ENCODE assay signal across 13 cellular contexts in the genomic region with DNA sequence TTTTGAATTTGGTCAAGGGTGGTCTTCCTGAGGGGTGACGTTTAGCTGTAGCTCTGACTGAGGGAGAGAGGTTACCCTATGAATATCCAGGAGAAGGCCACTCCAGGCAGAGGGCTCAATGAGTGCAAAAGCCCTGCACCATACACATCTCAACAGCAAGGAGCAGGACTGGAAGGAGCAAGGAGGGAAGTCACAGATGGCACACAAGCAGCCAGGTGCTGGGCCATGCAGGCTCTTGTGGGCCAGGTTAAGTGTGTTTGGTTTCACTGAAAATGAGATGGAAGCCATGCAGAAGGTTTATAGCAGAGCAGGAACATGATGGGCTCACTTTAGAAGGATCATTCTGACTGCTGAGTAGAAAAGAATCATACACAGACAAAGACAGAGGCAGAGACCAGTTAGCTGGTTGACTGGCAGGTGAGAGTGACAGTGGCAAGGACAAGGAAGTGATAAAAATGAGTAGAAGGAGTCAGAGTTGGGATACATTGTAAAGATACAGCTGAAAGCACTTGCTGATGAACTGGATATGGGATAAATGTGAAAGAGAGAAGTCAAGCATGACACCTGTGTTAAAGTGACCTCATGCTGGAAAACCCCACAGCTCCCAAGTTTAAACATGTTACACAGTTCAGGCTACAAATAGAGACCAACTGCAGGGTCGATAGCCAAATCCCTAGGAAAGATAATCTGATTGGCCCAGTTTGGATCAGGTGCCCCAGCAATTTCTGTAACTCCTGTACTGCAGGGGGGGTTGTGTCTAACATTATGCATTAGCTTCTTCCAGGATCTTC.
DNase-seq lines count a peak whose midpoint lies in the region; ATAC-seq lines count a peak whose summit lies in the region.
"Had no signal": no experiment of that assay in that cellular context is flagged by ENCODE, and none has a peak within 500 bp of the region (broad histone marks: within the 10 kb centered on the region; RNA-seq: fewer than 3 reads in every experiment).

No MANE protein-coding gene starts in this region.

- H3K27me3 Mint-ChIP-seq in CD8-positive, alpha-beta memory T cell: no peaks in the 10 kb centered on the region

- ATAC-seq in GM18909 (IDR thresholded peaks at IDR 0.05; ENCODE audit: poor library complexity, unreplicated experiment) (peak; percentile 66), HG02678 (IDR thresholded peaks at IDR 0.05; ENCODE audit: unreplicated experiment) (peak; percentile 87)
- ATAC-seq: left cardiac atrium, sciatic nerve had no signal

- H3K9ac ChIP-seq in mesenchymal stem cell (ENCODE audit: low read length): no peak overlapping the region

- CTCF ChIA-PET in CD8-positive, alpha-beta memory T cell (lab: Charles Lee): no interaction called here

- peak overlapping the region; percentile 69 for H2AK5ac ChIP-seq in mesenchymal stem cell (ENCODE audit: low read length, severe bottlenecking)

- H2BK120ac ChIP-seq in mesenchymal stem cell (ENCODE audit: low read depth, low read length): no peak overlapping the region

- no peaks in the 10 kb centered on the region for H3K27me3 ChIP-seq in mesenchymal stem cell (ENCODE audit: control insufficient read depth in 1 of 2, insufficient read depth in 1 of 2, low read length in 2 of 2)
- H3K27me3 ChIP-seq in CD8-positive, alpha-beta memory T cell (ENCODE audit: insufficient read depth, low read length, poor library complexity, severe bottlenecking): no peaks in the 10 kb centered on the region

- POLR2A ChIA-PET in CD8-positive, alpha-beta memory T cell (lab: Charles Lee): no interaction called here

- peak overlapping the region in 1 of 2 experiments; percentile 52 for H3K18ac ChIP-seq in mesenchymal stem cell (ENCODE audit: low read depth in 1 of 2, low read length in 2 of 2)

- no peak overlapping the region for H3K23ac ChIP-seq in mesenchymal stem cell (ENCODE audit: low read length in 2 of 2)

- H4K91ac ChIP-seq in mesenchymal stem cell (ENCODE audit: low read length): no peak overlapping the region

- WGBS in mesenchymal stem cell: 75% methylated on average over 2 of the region's 2 CpGs

- no peaks in the 10 kb centered on the region for H3K36me3 ChIP-seq in mesenchymal stem cell (ENCODE audit: control insufficient read depth in 1 of 2, insufficient read depth in 2 of 2, low read depth in 1 of 2, low read length in 2 of 2)
- no peaks in the 10 kb centered on the region for H3K36me3 ChIP-seq in CD8-positive, alpha-beta memory T cell (ENCODE audit: insufficient read depth, low read length)

- H3K4me1 Mint-ChIP-seq in CD8-positive, alpha-beta memory T cell: no peaks in the 10 kb centered on the region

- H3K9me3 ChIP-seq in mesenchymal stem cell (ENCODE audit: control insufficient read depth, low read length): peaks cover 3% of the 10 kb centered on the region
- no peaks in the 10 kb centered on the region for H3K9me3 ChIP-seq in CD8-positive, alpha-beta memory T cell (ENCODE audit: low read length)

- H3K4me2 ChIP-seq in mesenchymal stem cell (ENCODE audit: low read length, poor library complexity, severe bottlenecking): no peak overlapping the region

- no peak overlapping the region for H3K27ac Mint-ChIP-seq in CD8-positive, alpha-beta memory T cell

- no peak overlapping the region for H2BK12ac ChIP-seq in mesenchymal stem cell (ENCODE audit: low read length in 2 of 2)

- H2BK5ac ChIP-seq in mesenchymal stem cell (ENCODE audit: low read depth, low read length, poor library complexity, severe bottlenecking): no peak overlapping the region

- peaks cover 4% of the 10 kb centered on the region for H3K79me1 ChIP-seq in mesenchymal stem cell (replicated peaks; ENCODE audit: low read length, poor library complexity, severe bottlenecking)

- no peak overlapping the region for H3K4me3 Mint-ChIP-seq in CD8-positive, alpha-beta memory T cell

- peak overlapping the region in 1 of 2 experiments; percentile 15 for H3K4ac ChIP-seq in mesenchymal stem cell (ENCODE audit: low read depth in 1 of 2, low read length in 2 of 2)

- peak overlapping the region in 1 of 2 experiments; percentile 86 for H3K14ac ChIP-seq in mesenchymal stem cell (ENCODE audit: low read length in 2 of 2)

- H3K36me3 Mint-ChIP-seq in CD8-positive, alpha-beta memory T cell: no peaks in the 10 kb centered on the region

- peak overlapping the region; percentile 33 for H3K27ac ChIP-seq in mesenchymal stem cell (ENCODE audit: low read length, poor library complexity, severe bottlenecking)
- no peak overlapping the region for H3K27ac ChIP-seq in CD8-positive, alpha-beta memory T cell (ENCODE audit: low read depth, low read length)

- no peak overlapping the region for H4K8ac ChIP-seq in mesenchymal stem cell (ENCODE audit: low read length)

- H2BK15ac ChIP-seq in mesenchymal stem cell (ENCODE audit: low read depth, poor library complexity, severe bottlenecking): no peak overlapping the region

- no peak overlapping the region for H2AFZ ChIP-seq in mesenchymal stem cell (ENCODE audit: low read depth, low read length)

- peaks cover 15 to 32% (median 22%) of the 10 kb centered on the region in 5 donors for H3K9me3 Mint-ChIP-seq in CD8-positive, alpha-beta memory T cell

- H3K4me1 ChIP-seq in mesenchymal stem cell (ENCODE audit: control insufficient read depth, insufficient read depth, low read depth, low read length): peaks cover 4% of the 10 kb centered on the region
- no peaks in the 10 kb centered on the region for H3K4me1 ChIP-seq in CD8-positive, alpha-beta memory T cell (ENCODE audit: insufficient read depth, low read length)

- DNase-seq in NCI-H2029 (lab: John Stamatoyannopoulos, UW) (peak; percentile 35), mesenchymal stem cell (no peak), SHP77 treated with DMSO at 0.1 percent for 48 hours (lab: John Stamatoyannopoulos, UW) (no peak), AG20443 (ENCODE audit: low spot score) (no peak)
- DNase-seq in activated CD8-positive, alpha-beta memory T cell treated with anti-CD3 and anti-CD28 coated beads, Interleukin-2, amount 50 U/mL, for 48 hours: no peak
- no peak for DNase-seq in CD8-positive, alpha-beta memory T cell
- DNase-seq: activated naive CD4-positive, alpha-beta T cell treated with Interleukin-2 at 50 U/mL for 16 hours; left cardiac atrium; NCI-H1436 treated with DMSO at 0.1 percent for 48 hours; T-helper 2 cell had no signal

- H3K4me3 ChIP-seq in mesenchymal stem cell (ENCODE audit: insufficient read depth in 1 of 2, low read depth in 1 of 2, low read length in 2 of 2): no peak overlapping the region
- no peak overlapping the region for H3K4me3 ChIP-seq in CD8-positive, alpha-beta memory T cell (ENCODE audit: low read length)
